Comparison of ENCODE assay signal across 14 cellular contexts in the genomic region with DNA sequence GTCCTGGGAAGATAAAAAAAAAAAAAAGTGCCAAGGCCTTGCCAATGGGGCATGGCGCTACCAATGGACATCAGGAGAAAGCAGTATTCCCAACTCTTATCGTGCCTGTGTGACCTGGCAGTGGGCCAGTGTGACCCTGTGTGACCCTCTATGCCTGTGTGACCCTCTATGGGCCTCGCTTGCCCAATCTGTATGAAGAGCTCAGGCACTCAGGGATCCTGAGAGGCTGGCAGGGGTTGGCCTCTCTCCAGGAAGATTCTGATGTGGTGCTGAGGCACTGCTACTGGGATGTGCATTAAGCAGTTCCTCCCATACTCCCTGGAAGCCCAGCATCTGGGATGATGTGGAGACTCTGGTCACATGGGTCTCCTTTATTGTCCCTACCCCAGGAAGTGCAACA.
DNase-seq lines count a peak whose midpoint lies in the region; ATAC-seq, FAIRE-seq and TF ChIP-seq lines count a peak whose summit lies in the region.
"Had no signal": no experiment of that assay in that cellular context is flagged by ENCODE, and none has a peak within 500 bp of the region (broad histone marks: within the 10 kb centered on the region; RNA-seq: fewer than 3 reads in every experiment).

No MANE protein-coding gene starts in this region.

- intact Hi-C loops in kidney (cut with DNase I), result no loop called here

- peak; percentile 19 for DNase-seq in activated CD8-positive, alpha-beta memory T cell treated with anti-CD3 and anti-CD28 coated beads for 24 hours
- no peak for DNase-seq in activated CD8-positive, alpha-beta memory T cell treated with anti-CD3 and anti-CD28 coated beads, Interleukin-2, amount 50 U/mL, for 4 hours
- DNase-seq in RWPE2 (ENCODE audit: low spot score) (peak; percentile 30), kidney (peak; percentile 23), NOMO-1 (lab: John Stamatoyannopoulos, UW; ENCODE audit: unreplicated experiment in 2 of 2) (no peak), NCI-H82 treated with DMSO at 0.1 percent for 48 hours (lab: John Stamatoyannopoulos, UW; ENCODE audit: unreplicated experiment) (no peak), ACHN (no peak)
- DNase-seq: Karpas-422, MM.1S, NCI-H1105, NCI-H1694 treated with DMSO at 0.1 percent for 48 hours, NCI-H82 had no signal

- H3K9ac ChIP-seq in kidney (ENCODE audit: low read length in 2 of 2) (no peak overlapping the region), stomach smooth muscle (ENCODE audit: low read length in 2 of 2) (no peak overlapping the region)

- no peak for FAIRE-seq in kidney (lab: Jason Lieb, UNC)
- FAIRE-seq: H1 had no signal

- H3K9me3 ChIP-seq in RWPE2 (ENCODE audit: severe bottlenecking) (no peaks in the 10 kb centered on the region), kidney (ENCODE audit: control insufficient read depth in 1 of 2, low read length in 2 of 2) (no peaks in the 10 kb centered on the region), stomach smooth muscle (ENCODE audit: control insufficient read depth in 2 of 2, low read length in 2 of 2) (no peaks in the 10 kb centered on the region)

- H3K27me3 ChIP-seq in RWPE2 (ENCODE audit: insufficient read depth, poor library complexity, severe bottlenecking), result no peaks in the 10 kb centered on the region
- H3K27me3 ChIP-seq in stomach smooth muscle (ENCODE audit: control insufficient read depth in 1 of 2, insufficient read depth in 2 of 2, low read length in 2 of 2), result peaks cover 0 to 3% of the 10 kb centered on the region in 2 donors

- H3K4me3 ChIP-seq in RWPE2 (ENCODE audit: severe bottlenecking) (no peak overlapping the region), kidney (ENCODE audit: low read length in 2 of 2) (no peak overlapping the region), stomach smooth muscle (ENCODE audit: low read length in 2 of 2) (no peak overlapping the region)

- H3K27ac ChIP-seq in RWPE2 (ENCODE audit: poor library complexity, severe bottlenecking) (no peak overlapping the region), kidney (ENCODE audit: low read depth in 2 of 2, low read length in 2 of 2) (no peak overlapping the region), stomach smooth muscle (ENCODE audit: low read length) (peak overlapping the region; percentile 53)

- H3K36me3 ChIP-seq in RWPE2 (ENCODE audit: low read depth), result no peaks in the 10 kb centered on the region
- H3K36me3 ChIP-seq in kidney (ENCODE audit: control insufficient read depth in 1 of 2, insufficient read depth in 2 of 2, low read length in 2 of 2), result no peaks in the 10 kb centered on the region
- no peaks in the 10 kb centered on the region for H3K36me3 ChIP-seq in stomach smooth muscle (ENCODE audit: control insufficient read depth in 2 of 2, insufficient read depth in 2 of 2, low read length in 2 of 2)

- in situ Hi-C loops in ACHN (cut with HindIII; ENCODE audit: low pct_ligation_motif_present, low pct_unique_long_range_greater_than_20kb, low sequenced_read_pairs), result no loop called here

- H3K4me1 ChIP-seq in RWPE2 (ENCODE audit: insufficient read depth, poor library complexity, severe bottlenecking) (no peaks in the 10 kb centered on the region), kidney (ENCODE audit: control insufficient read depth in 1 of 2, insufficient read depth in 1 of 2, low read depth in 1 of 2, low read length in 2 of 2) (no peaks in the 10 kb centered on the region), stomach smooth muscle (ENCODE audit: control insufficient read depth, insufficient read depth, low read length) (peaks cover 15% of the 10 kb centered on the region)

- TF ChIP-seq CTCF in RWPE2 (IDR thresholded peaks at IDR 0.05; ENCODE audit: poor library complexity, severe bottlenecking), result no peak
- no peak for TF ChIP-seq CTCF in kidney (IDR thresholded peaks at IDR 0.05; ENCODE audit: borderline replicate concordance, extremely low read depth, insufficient read depth)

- no peak for ATAC-seq in RWPE2 (ENCODE audit: low read depth)

Comparison
In these comparisons a context has a peak if more than half of its experiments do, and no peak if none do; other contexts are left out.
1. DNase-seq: peak in activated CD8-positive, alpha-beta memory T cell treated with anti-CD3 and anti-CD28 coated beads for 24 hours (single experiment), RWPE2 (single experiment) and kidney (single experiment); none in activated CD8-positive, alpha-beta memory T cell treated with anti-CD3 and anti-CD28 coated beads, Interleukin-2, amount 50 U/mL, for 4 hours (single experiment), NOMO-1 (0 of 2), NCI-H82 treated with DMSO at 0.1 percent for 48 hours (single experiment) and ACHN (single experiment).